ENCODE assay signal across 25 cellular contexts in genomic region chr9:86667307-86667706, GRCh38.
DNase-seq lines count a peak whose midpoint lies in the region; ATAC-seq and TF ChIP-seq lines count a peak whose summit lies in the region.
"Had no signal": no experiment of that assay in that cellular context is flagged by ENCODE, and none has a peak within 500 bp of the region (broad histone marks: within the 10 kb centered on the region; RNA-seq: fewer than 3 reads in every experiment).

No MANE protein-coding gene starts in this region.

- no peak overlapping the region for H3K4me3 ChIP-seq in astrocyte of the cerebellum (ENCODE audit: low read depth, low read length)
- H3K4me3 ChIP-seq: BLaER1, esophagus squamous epithelium, GM12878, heart right ventricle, SK-N-MC, upper lobe of left lung had no signal

- in situ Hi-C loops in astrocyte of the cerebellum (cut with HindIII; ENCODE audit: low sequenced_read_pairs), result no loop called here

- DNase-seq in Daoy (ENCODE audit: low read depth) (peak; percentile 84), HS-5 (ENCODE audit: low read depth) (peak; percentile 39), astrocyte of the cerebellum (ENCODE audit: low read depth) (peak; percentile 45), non-pigmented ciliary epithelial cell (ENCODE audit: low read depth) (peak; percentile 30), occipital lobe (lab: John Stamatoyannopoulos, UW) (no peak), NCI-H2196 (lab: John Stamatoyannopoulos, UW; ENCODE audit: unreplicated experiment) (no peak)
- DNase-seq: activated CD4-positive, CD25-positive, alpha-beta regulatory T cell treated with anti-CD3 and anti-CD28 coated beads, Interleukin-2, amount 50 U/mL, for 72 hours; activated effector memory CD4-positive, alpha-beta T cell treated with anti-CD3 and anti-CD28 coated beads, Interleukin-2, amount 50 U/mL, for 16 hours; amygdala; cerebellar nuclear complex; effector CD8-positive, alpha-beta T cell; esophagus squamous epithelium; GF-D8; heart right ventricle; MM.1S; NCI-H146; nucleus accumbens; retina; stimulated activated naive B cell treated with anti-CD40 and anti-IgM and Interleukin-4, amounts not matched to agents 10 μg/mL and 1 μg/mL and 100 μg/mL, for 72 hours; upper lobe of left lung had no signal

- no peak for ATAC-seq in GM19455 (IDR thresholded peaks at IDR 0.05; ENCODE audit: unreplicated experiment)
- ATAC-seq: GM12878; HepG2; stimulated activated naive B cell treated with anti-CD40 and anti-IgM and Interleukin-4, amounts not matched to agents 10 μg/mL and 1 μg/mL and 100 μg/mL, for 72 hours had no signal

- no peak for TF ChIP-seq CTCF in astrocyte of the cerebellum (IDR thresholded peaks at IDR 0.05; ENCODE audit: low read depth, low read length, missing control alignments)

Comparison
In these comparisons a context has a peak if more than half of its experiments do, and no peak if none do; other contexts are left out.
1. DNase-seq: peak in Daoy (single experiment), HS-5 (single experiment), astrocyte of the cerebellum (single experiment) and non-pigmented ciliary epithelial cell (single experiment); none in occipital lobe (single experiment) and NCI-H2196 (single experiment).